ENCODE assay signal across 25 cellular contexts in the genomic region with DNA sequence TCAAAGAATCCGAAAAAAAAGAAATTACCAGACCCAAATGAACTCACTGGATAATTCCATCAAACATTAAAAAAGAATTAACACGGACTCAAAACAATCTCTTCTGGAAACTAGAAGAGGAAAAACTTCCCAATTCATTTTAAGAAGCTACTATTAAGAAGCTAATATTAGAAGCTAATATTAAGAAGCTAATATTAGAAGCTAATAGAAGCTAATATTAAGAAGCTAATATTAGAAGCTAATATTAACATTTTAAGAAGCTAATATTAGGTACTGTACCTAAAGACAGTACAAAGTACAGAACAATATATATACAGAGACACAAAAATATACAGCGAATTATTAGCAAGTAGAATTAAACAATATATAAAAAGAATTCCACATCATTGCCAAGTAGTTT. TPM values are rescaled to one million over a fixed set of nuclear protein-coding genes. Genes with fewer than 3 reads are reported as not detected.
A peak's percentile ranks its signal among the peaks of the same experiment; 100 is the strongest.
DNase-seq lines count a peak whose midpoint lies in the region; ATAC-seq, FAIRE-seq and TF ChIP-seq lines count a peak whose summit lies in the region.
"Had no signal": no experiment of that assay in that cellular context is flagged by ENCODE, and none has a peak within 500 bp of the region (broad histone marks: within the 10 kb centered on the region; RNA-seq: fewer than 3 reads in every experiment).

No MANE protein-coding gene starts in this region.

- POLR2A ChIA-PET in HepG2 (lab: Yijun Ruan, JAX): no interaction called here
- POLR2A ChIA-PET in K562 (lab: Yijun Ruan, JAX): no interaction called here

- H3K79me2 ChIP-seq in HepG2 (ENCODE audit: insufficient read depth, low read length): peaks cover 18% of the 10 kb centered on the region
- H3K79me2 ChIP-seq in K562 (ENCODE audit: control insufficient read depth, insufficient read depth, low read length): peaks cover 72% of the 10 kb centered on the region

- peaks cover 0 to 14% of the 10 kb centered on the region in 2 experiments; a peak in 2 of 5 replicates for H3K36me3 ChIP-seq in HepG2 (replicated peaks in 1 of 2; ENCODE audit: control insufficient read depth in 1 of 2, insufficient read depth in 2 of 2, low read length in 2 of 2)
- H3K36me3 ChIP-seq in right lobe of liver: no peaks in the 10 kb centered on the region
- peaks cover 53% of the 10 kb centered on the region for H3K36me3 ChIP-seq in K562 (ENCODE audit: control insufficient read depth, insufficient read depth, low read length)
- peaks cover 0 to 24% (median 12%) of the 10 kb centered on the region in 5 donors for H3K36me3 ChIP-seq in subcutaneous abdominal adipose tissue (ENCODE audit: control insufficient read depth in 5 of 5, insufficient read depth in 5 of 5, low read length in 5 of 5)

- H3K4me3 ChIP-seq in HepG2 (replicated peaks in 1 of 3; ENCODE audit: insufficient read depth in 1 of 3, low read depth in 2 of 3, low read length in 3 of 3): no peak overlapping the region
- no peak overlapping the region for H3K4me3 ChIP-seq in right lobe of liver
- H3K4me3 ChIP-seq in K562: no peak overlapping the region
- no peak overlapping the region for H3K4me3 ChIP-seq in subcutaneous abdominal adipose tissue (ENCODE audit: low read depth in 1 of 5, low read length in 5 of 5)
- H3K4me3 ChIP-seq: BLaER1, GM12878 had no signal

- no peaks in the 10 kb centered on the region for H3K9me1 ChIP-seq in K562 (ENCODE audit: control insufficient read depth, insufficient read depth, low read length)

- 100% methylated on average over 3 of the region's 3 CpGs for WGBS in HepG2 (ENCODE audit: low lambda C conversion rate)
- 94% methylated on average over 3 of the region's 3 CpGs for WGBS in right lobe of liver (ENCODE audit: insufficient coverage, low coverage, low lambda C conversion rate, missing lambda C conversion rate)
- WGBS in K562 (ENCODE audit: insufficient coverage, low coverage, missing lambda C conversion rate): 87% methylated on average over 3 of the region's 3 CpGs

- no TSS peak for BruUV-seq in HepG2 (replicated peaks; lab: Mats Ljungman, UMichigan)
- BruUV-seq in K562 (replicated peaks; lab: Mats Ljungman, UMichigan): no TSS peak

- no peak for ATAC-seq in HepG2
- ATAC-seq in right lobe of liver: no peak
- ATAC-seq in K562: no peak
- ATAC-seq in GM18520 (IDR thresholded peaks at IDR 0.05; ENCODE audit: unreplicated experiment): no peak
- no peak for ATAC-seq in GM18498 (IDR thresholded peaks at IDR 0.05; ENCODE audit: unreplicated experiment)
- ATAC-seq: GM12878 had no signal

- no peak for TF ChIP-seq POLR2A in HepG2 (IDR thresholded peaks at IDR 0.05; ENCODE audit: insufficient read depth in 1 of 2, low read depth in 2 of 2, low read length in 2 of 2)
- no peak for TF ChIP-seq POLR2A in right lobe of liver (IDR thresholded peaks at IDR 0.05)
- no peak for TF ChIP-seq POLR2A in K562 (conservative IDR thresholded peaks at IDR 0.05)

- TF ChIP-seq RAD21 in HepG2 (CRISPR knock-in tag; IDR thresholded peaks at IDR 0.05) (no peak), K562 (CRISPR knock-in tag; conservative IDR thresholded peaks at IDR 0.05 in 1 of 2, IDR thresholded peaks at IDR 0.05 in 1 of 2) (no peak)

- no peak overlapping the region for H3K27ac ChIP-seq in HepG2 (ENCODE audit: extremely low read length, insufficient read depth, low read length)
- H3K27ac ChIP-seq in right lobe of liver: no peak overlapping the region
- no peak overlapping the region for H3K27ac ChIP-seq in K562 (ENCODE audit: extremely low read depth, low read depth, low read length)
- peak overlapping the region; percentile 4 for H3K27ac ChIP-seq in subcutaneous abdominal adipose tissue (ENCODE audit: low read depth, low read length)
- H3K27ac ChIP-seq: BLaER1 had no signal

- H3K9ac ChIP-seq in HepG2 (ENCODE audit: insufficient read depth, low read depth, low read length) (no peak overlapping the region), K562 (ENCODE audit: insufficient read depth in 1 of 2, low read depth in 2 of 2, low read length in 2 of 2) (no peak overlapping the region), subcutaneous abdominal adipose tissue (ENCODE audit: low read length in 5 of 5) (no peak overlapping the region)
- H3K9ac ChIP-seq: BLaER1 had no signal

- no peak for FAIRE-seq in HepG2 (lab: Jason Lieb, UNC)
- FAIRE-seq in K562 (lab: Jason Lieb, UNC): no peak
- FAIRE-seq: A204.1, GM12878, GM12892 had no signal

- peaks cover 12% of the 10 kb centered on the region; the same call in 1 of the 2 replicates for H3K9me3 ChIP-seq in HepG2 (ENCODE audit: low read length)
- no peaks in the 10 kb centered on the region for H3K9me3 ChIP-seq in right lobe of liver
- peaks cover 12% of the 10 kb centered on the region for H3K9me3 ChIP-seq in K562 (replicated peaks; ENCODE audit: control insufficient read depth, insufficient read depth, low read depth, low read length)
- H3K9me3 ChIP-seq in subcutaneous abdominal adipose tissue (ENCODE audit: control insufficient read depth in 5 of 5, low read length in 5 of 5): peaks cover 0 to 7% (median 4%) of the 10 kb centered on the region in 5 donors
- H3K9me3 ChIP-seq: BE2C had no signal

- H3K4me2 ChIP-seq in HepG2 (ENCODE audit: low read depth, low read length): no peak overlapping the region
- H3K4me2 ChIP-seq in K562 (ENCODE audit: insufficient read depth, low read length): no peak overlapping the region
- H3K4me2 ChIP-seq: BLaER1 had no signal

- TF ChIP-seq CTCF in HepG2 (CRISPR knock-in tag; IDR thresholded peaks at IDR 0.05) (no peak), right lobe of liver (IDR thresholded peaks at IDR 0.05) (no peak), K562 (IDR thresholded peaks at IDR 0.05 in 2 of 3, conservative IDR thresholded peaks at IDR 0.05 in 1 of 3; ENCODE audit: insufficient read depth in 2 of 3, low read depth in 1 of 3, low read length in 3 of 3) (no peak)

- CTCF ChIA-PET in HepG2 (lab: Yijun Ruan, JAX; ENCODE audit: low intra/inter-chr PET ratio, low total read pairs): no interaction called here
- CTCF ChIA-PET in K562 (lab: Yijun Ruan, JAX; ENCODE audit: low intra/inter-chr PET ratio): no interaction called here

- H4K20me1 ChIP-seq in HepG2 (ENCODE audit: insufficient read depth, low read length): no peaks in the 10 kb centered on the region
- H4K20me1 ChIP-seq in K562 (replicated peaks; ENCODE audit: control insufficient read depth, insufficient read depth, low read length): no peaks in the 10 kb centered on the region

- H3K27me3 ChIP-seq in HepG2 (ENCODE audit: control insufficient read depth in 1 of 2, insufficient read depth in 2 of 2, low read length in 2 of 2): no peaks in the 10 kb centered on the region
- no peaks in the 10 kb centered on the region for H3K27me3 ChIP-seq in right lobe of liver
- H3K27me3 ChIP-seq in K562 (ENCODE audit: control insufficient read depth in 2 of 2, insufficient read depth in 2 of 2, low read length in 2 of 2): no peaks in the 10 kb centered on the region
- no peaks in the 10 kb centered on the region for H3K27me3 ChIP-seq in subcutaneous abdominal adipose tissue (ENCODE audit: control insufficient read depth in 5 of 5, insufficient read depth in 4 of 5, low read length in 5 of 5)
- H3K27me3 ChIP-seq: BE2C, BLaER1 had no signal

- H2AFZ ChIP-seq in HepG2 (ENCODE audit: low read length) (no peak overlapping the region), K562 (ENCODE audit: low read depth, low read length) (no peak overlapping the region)

- DNase-seq in HepG2 (ENCODE audit: low spot score) (no peak), right lobe of liver (no peak), K562 (ENCODE audit: extremely low read depth in 1 of 4, low spot score in 3 of 4) (no peak)
- DNase-seq: 8988T; ACHN; BE2C; C1 segment of cervical spinal cord; CD4-positive, alpha-beta memory T cell; CD4-positive, CD25-positive, alpha-beta regulatory T cell; CD8-positive, alpha-beta memory T cell; COR-L47; DMS 273 treated with DMSO at 0.1 percent for 48 hours; DMS153; DMS53; DMS79; DND-41; EL; GDM1 had no signal

- intact Hi-C loops in HepG2 (cut with micrococcal nuclease; ENCODE audit: unreplicated experiment) (no loop called here), right lobe of liver (cut with DNase I) (no loop called here), K562 (cut with micrococcal nuclease) (no loop called here)

- H3K4me1 ChIP-seq in HepG2 (ENCODE audit: insufficient read depth, low read length): no peaks in the 10 kb centered on the region
- H3K4me1 ChIP-seq in right lobe of liver: no peaks in the 10 kb centered on the region
- H3K4me1 ChIP-seq in K562 (replicated peaks in 1 of 2; ENCODE audit: control insufficient read depth in 2 of 2, insufficient read depth in 2 of 2, low read length in 2 of 2): no peaks in the 10 kb centered on the region; a peak in 3 of 5 replicates
- H3K4me1 ChIP-seq in subcutaneous abdominal adipose tissue (ENCODE audit: control insufficient read depth in 5 of 5, insufficient read depth in 5 of 5, low read length in 5 of 5): peaks cover 0 to 8% (median 0%) of the 10 kb centered on the region in 5 donors
- H3K4me1 ChIP-seq: BE2C had no signal

- in situ Hi-C loops in HepG2 (cut with HindIII; ENCODE audit: extremely low pct_ligation_motif_present, low pct_unique_long_range_greater_than_20kb): no loop called here
- in situ Hi-C loops in K562 (cut with MboI): loop anchor here (25.0 kb wide), 1 partner anchor 126 kb away; no protein-coding TSS in a partner anchor

- no peak for TF ChIP-seq EP300 in HepG2 (IDR thresholded peaks at IDR 0.05; ENCODE audit: low read depth in 2 of 2, low read length in 2 of 2)
- TF ChIP-seq EP300 in HepG2 (CRISPR knock-in tag; IDR thresholded peaks at IDR 0.05; ENCODE audit: borderline replicate concordance): no peak
- no peak for TF ChIP-seq EP300 in K562 (IDR thresholded peaks at IDR 0.05; ENCODE audit: low read length)

RNA-seq across cellular contexts. Expression of a gene that starts 35.9 kb away (rescaled TPM):
- total RNA-seq in HepG2 (2016; rRNA removed; fragmentation: Illumina TruSeq; extraction: Trizol) (24.8 and 25.6 TPM in 2 replicates), right lobe of liver (10 to 100 TPM; 21.8 to 30.2 (median 27.0) TPM), K562 (2014; rRNA removed) (41.0 and 54.1 TPM in 2 replicates), K562 (2014; rRNA removed; fragmentation: Illumina TruSeq; extraction: Trizol) (48.0 and 52.5 TPM in 2 replicates), K562 (2015; rRNA removed; fragmentation: Illumina TruSeq; extraction: Trizol) (37.5 and 42.6 TPM in 2 replicates), K562 (2021) (66.2 and 76.9 TPM in 2 replicates)
- 9.3 and 11.8 TPM in 2 replicates for total RNA-seq in HepG2 (2016; cell fraction: cytosol; rRNA removed; fragmentation: Illumina TruSeq; extraction: Trizol; ENCODE audit: low read depth)
- 20.9 and 27.5 TPM in 2 replicates for total RNA-seq in HepG2 (2016; cell fraction: insoluble cytoplasmic fraction; rRNA removed; fragmentation: Illumina TruSeq; extraction: Trizol)
- total RNA-seq in HepG2 (2016; cell fraction: membrane; rRNA removed; fragmentation: Illumina TruSeq; extraction: Trizol): 11.8 and 12.8 TPM in 2 replicates
- 41.0 and 53.3 TPM in 2 replicates for total RNA-seq in HepG2 (2016; cell fraction: nucleus; rRNA removed; fragmentation: Illumina TruSeq; extraction: Trizol)
- polyA plus RNA-seq in HepG2 (2011; rRNA removed) (17.6 and 21.9 TPM in 2 replicates), K562 (2011; rRNA removed) (30.5 and 33.0 TPM in 2 replicates), K562 (2014; fragmentation: Illumina TruSeq; extraction: Trizol) (60.7 and 84.0 TPM in 2 replicates), K562 (2014; fragmentation: Nextera tagmentation; extraction: Ambion mirVana) (10 to 100 TPM; 10.6 to 12.4 TPM), K562 (2014; rRNA removed) (51.0 and 54.2 TPM in 2 replicates)
- 13.7 and 16.1 TPM in 2 replicates for polyA plus RNA-seq in HepG2 (2011; cell fraction: cytosol; rRNA removed)
- polyA plus RNA-seq in HepG2 (2011; cell fraction: nucleus; rRNA removed): 76.2 and 81.0 TPM in 2 replicates
- polyA plus RNA-seq in HepG2 (2012): 15.8 and 16.6 TPM in 2 replicates
- polyA plus RNA-seq in HepG2 (2016; cell fraction: cytosol; fragmentation: Illumina TruSeq; extraction: Trizol; ENCODE audit: low read depth): 7.2 and 9.4 TPM in 2 replicates
- 18.4 and 19.2 TPM in 2 replicates for polyA plus RNA-seq in HepG2 (2016; cell fraction: insoluble cytoplasmic fraction; fragmentation: Illumina TruSeq; extraction: Trizol; ENCODE audit: low read depth)
- 9.9 and 10.3 TPM in 2 replicates for polyA plus RNA-seq in HepG2 (2016; cell fraction: membrane; fragmentation: Illumina TruSeq; extraction: Trizol; ENCODE audit: low read depth)
- 57.3 and 58.1 TPM in 2 replicates for polyA plus RNA-seq in HepG2 (2016; cell fraction: nucleus; fragmentation: Illumina TruSeq; extraction: Trizol; ENCODE audit: insufficient read depth, low read depth)
- 43.4 and 58.8 TPM in 2 replicates for polyA minus RNA-seq in HepG2 (2011; rRNA and poly(A)+ RNA removed; ENCODE audit: low replicate concordance)
- polyA minus RNA-seq in HepG2 (2011; cell fraction: cytosol; rRNA and poly(A)+ RNA removed): 11.0 and 20.0 TPM in 2 replicates
- polyA minus RNA-seq in HepG2 (2011; cell fraction: nucleus; rRNA and poly(A)+ RNA removed): 59.7 and 61.8 TPM in 2 replicates
- total RNA-seq in K562 (2011; cell fraction: chromatin; rRNA removed; ENCODE audit: low replicate concordance): 310 and 316 TPM in 2 replicates
- 158 and 162 TPM in 2 replicates for total RNA-seq in K562 (2011; cell fraction: nucleolus; rRNA removed)
- total RNA-seq in K562 (2011; cell fraction: nucleoplasm; rRNA removed): 170 and 175 TPM in 2 replicates
- polyA plus RNA-seq in K562 (2011; cell fraction: cytosol; rRNA removed): 42.4 and 62.9 TPM in 2 replicates
- 132 and 181 TPM in 2 replicates for polyA plus RNA-seq in K562 (2011; cell fraction: nucleus; rRNA removed)
- 53.5 and 56.7 TPM in 2 replicates for polyA plus RNA-seq in K562 (2012)
- polyA minus RNA-seq in K562 (2011; rRNA and poly(A)+ RNA removed): 48.8 and 53.7 TPM in 2 replicates
- polyA minus RNA-seq in K562 (2011; cell fraction: cytosol; rRNA and poly(A)+ RNA removed): 53.5 and 57.5 TPM in 2 replicates
- polyA minus RNA-seq in K562 (2011; cell fraction: nucleus; rRNA and poly(A)+ RNA removed): 74.7 and 99.9 TPM in 2 replicates
